Comparison of ENCODE assay signal across 7 cellular contexts in genomic region chr16:56989988-56990387, GRCh38. TPM values are rescaled to one million over a fixed set of nuclear protein-coding genes. Genes with fewer than 3 reads are reported as not detected.
A peak's percentile ranks its signal among the peaks of the same experiment; 100 is the strongest.
DNase-seq lines count a peak whose midpoint lies in the region; ATAC-seq lines count a peak whose summit lies in the region.

No MANE protein-coding gene starts in this region.

- peak overlapping the region; percentile 56 for H3K9ac ChIP-seq in HUES6 (ENCODE audit: low read length)

- H3K4me3 Mint-ChIP-seq in immature natural killer cell, result peak overlapping the region; percentile 95 to 100 (median 98)
- H3K4me3 Mint-ChIP-seq in stimulated activated naive CD8-positive, alpha-beta T cell treated with anti-CD3 and anti-CD28 coated beads, Interleukin-15, amount 100 ng/mL, for 72 hours, result peak overlapping the region; percentile 97 to 99

- no peak overlapping the region for H3K27ac ChIP-seq in HUES6 (ENCODE audit: low read depth, low read length)

- H3K4me1 Mint-ChIP-seq in immature natural killer cell, result peaks cover 78 to 91% of the 10 kb centered on the region in 2 donors
- peaks cover 87% of the 10 kb centered on the region for H3K4me1 Mint-ChIP-seq in stimulated activated naive CD8-positive, alpha-beta T cell treated with anti-CD3 and anti-CD28 coated beads, Interleukin-15, amount 100 ng/mL, for 72 hours

- peaks cover 77 to 81% of the 10 kb centered on the region in 2 donors for H3K36me3 Mint-ChIP-seq in activated naive CD4-positive, alpha-beta T cell treated with anti-CD3 and anti-CD28 coated beads, Interleukin-2, amount 50 U/mL, for 72 hours
- H3K36me3 Mint-ChIP-seq in immature natural killer cell, result peaks cover 13 to 28% (median 18%) of the 10 kb centered on the region in 3 donors

- H3K27me3 ChIP-seq in HUES6 (ENCODE audit: control insufficient read depth, insufficient read depth, low read length), result peaks cover 43% of the 10 kb centered on the region

- peak overlapping the region; percentile 100 for H3K27ac Mint-ChIP-seq in activated naive CD4-positive, alpha-beta T cell treated with anti-CD3 and anti-CD28 coated beads, Interleukin-2, amount 50 U/mL, for 72 hours
- H3K27ac Mint-ChIP-seq in immature natural killer cell, result peak overlapping the region; percentile 95 to 100 (median 98)
- peak overlapping the region; percentile 99 to 100 for H3K27ac Mint-ChIP-seq in stimulated activated naive CD8-positive, alpha-beta T cell treated with anti-CD3 and anti-CD28 coated beads, Interleukin-15, amount 100 ng/mL, for 72 hours

- H3K9me3 ChIP-seq in HUES6 (ENCODE audit: control insufficient read depth, insufficient read depth, low read depth, low read length), result no peaks in the 10 kb centered on the region

- H3K9me3 Mint-ChIP-seq in activated naive CD4-positive, alpha-beta T cell treated with anti-CD3 and anti-CD28 coated beads, Interleukin-2, amount 50 U/mL, for 72 hours, result no peaks in the 10 kb centered on the region
- no peaks in the 10 kb centered on the region for H3K9me3 Mint-ChIP-seq in immature natural killer cell
- no peaks in the 10 kb centered on the region for H3K9me3 Mint-ChIP-seq in stimulated activated naive CD8-positive, alpha-beta T cell treated with anti-CD3 and anti-CD28 coated beads, Interleukin-15, amount 100 ng/mL, for 72 hours

- DNase-seq in activated naive CD4-positive, alpha-beta T cell treated with anti-CD3 and anti-CD28 coated beads, Interleukin-2, amount 50 U/mL, for 72 hours (ENCODE audit: low spot score in 2 of 2), result peak in 1 of 2 donors; percentile 54
- DNase-seq in immature natural killer cell, result no peak
- DNase-seq in stimulated activated naive CD8-positive, alpha-beta T cell treated with anti-CD3 and anti-CD28 coated beads, Interleukin-15, amount 100 ng/mL, for 72 hours, result no peak
- DNase-seq in stimulated activated CD4-positive, alpha-beta T cell treated with anti-CD3 and anti-CD28 coated beads, Interleukin-4, amount 100 ng/mL, for 1 hour, result no peak
- no peak for DNase-seq in SW480 (ENCODE audit: low spot score)
- no peak for DNase-seq in iPS-NIHi7 (ENCODE audit: extremely low spot score)

- peaks cover 2 to 12% (median 6%) of the 10 kb centered on the region in 3 donors for H3K27me3 Mint-ChIP-seq in immature natural killer cell (ENCODE audit: low read depth in 3 of 3)
- no peaks in the 10 kb centered on the region for H3K27me3 Mint-ChIP-seq in stimulated activated naive CD8-positive, alpha-beta T cell treated with anti-CD3 and anti-CD28 coated beads, Interleukin-15, amount 100 ng/mL, for 72 hours

- H3K4me3 ChIP-seq in HUES6 (ENCODE audit: low read depth, low read length), result peak overlapping the region; percentile 78

- no peaks in the 10 kb centered on the region for H3K36me3 ChIP-seq in HUES6 (ENCODE audit: control insufficient read depth, insufficient read depth, low read length)

- ATAC-seq in activated naive CD4-positive, alpha-beta T cell treated with anti-CD3 and anti-CD28 coated beads, Interleukin-2, amount 50 U/mL, for 72 hours, result no peak
- no peak for ATAC-seq in stimulated activated naive CD8-positive, alpha-beta T cell treated with anti-CD3 and anti-CD28 coated beads, Interleukin-15, amount 100 ng/mL, for 72 hours

- peaks cover 19% of the 10 kb centered on the region for H3K4me1 ChIP-seq in HUES6 (ENCODE audit: control insufficient read depth, insufficient read depth, low read length)

RNA-seq across cellular contexts. Expression of gene NLRC5, which starts 0.6 kb away (rescaled TPM):
- total RNA-seq in activated naive CD4-positive, alpha-beta T cell treated with anti-CD3 and anti-CD28 coated beads, Interleukin-2, amount 50 U/mL, for 72 hours, result 100 to 1,000 TPM; 231 to 254 TPM
- 100 to 1,000 TPM in 1 of 3 donors, 10 to 100 TPM in 2; 18.2 to 151 (median 32.8) TPM for polyA plus RNA-seq in immature natural killer cell

RNA-seq across cellular contexts. Expression of gene CETP, which starts 28.2 kb away (rescaled TPM):
- total RNA-seq in activated naive CD4-positive, alpha-beta T cell treated with anti-CD3 and anti-CD28 coated beads, Interleukin-2, amount 50 U/mL, for 72 hours, result not detected
- under 1 TPM in 1 of 3 donors, not detected in 2; 0.22 TPM for polyA plus RNA-seq in immature natural killer cell

RNA-seq across cellular contexts. Expression of gene HERPUD1, which starts 58.0 kb away (rescaled TPM):
- 100 to 1,000 TPM; 146 to 175 TPM for total RNA-seq in activated naive CD4-positive, alpha-beta T cell treated with anti-CD3 and anti-CD28 coated beads, Interleukin-2, amount 50 U/mL, for 72 hours
- polyA plus RNA-seq in immature natural killer cell, result 100 to 1,000 TPM in 2 of 3 donors, 10 to 100 TPM in 1; 89.0 to 157 (median 120) TPM
